18 cellular contexts compared by ENCODE assay signal in genomic region chr5:118076490-118076889, GRCh38.
"Had no signal": no experiment of that assay in that cellular context is flagged by ENCODE, and none has a peak within 500 bp of the region (broad histone marks: within the 10 kb centered on the region; RNA-seq: fewer than 3 reads in every experiment).

No MANE protein-coding gene starts in this region.

- DNase-seq: effector memory CD4-positive, alpha-beta T cell; gastrocnemius medialis; kidney glomerular epithelial cell; midbrain; nucleus accumbens; ovary; right cardiac atrium; small intestine; stimulated activated CD4-positive, alpha-beta T cell treated with anti-CD3 and anti-CD28 coated beads, Interleukin-12 subunit alpha, Interleukin-12 subunit beta, amount 100 ng/mL, for 4 hours; stimulated activated naive CD4-positive, alpha-beta T cell; upper lobe of left lung; uterus had no signal

- H3K4me3 Mint-ChIP-seq: memory B cell; natural killer cell treated with Interleukin-12 subunit alpha and Interleukin-12 subunit beta and Interleukin-15 and Interleukin-18, amount 100 ng/mL, for 72 hours; neural progenitor cell had no signal

- H3K36me3 Mint-ChIP-seq: memory B cell, neural progenitor cell had no signal

- H2AFZ ChIP-seq: neural progenitor cell had no signal

- H3K4me3 ChIP-seq: esophagus muscularis mucosa, gastrocnemius medialis, neural progenitor cell, ovary, upper lobe of left lung, uterus had no signal

- H3K27me3 ChIP-seq: esophagus muscularis mucosa, gastrocnemius medialis, neural progenitor cell, ovary, upper lobe of left lung, uterus had no signal

- H3K4me2 ChIP-seq: neural progenitor cell had no signal

- H3K36me3 ChIP-seq: esophagus muscularis mucosa, gastrocnemius medialis, neural progenitor cell, ovary, upper lobe of left lung, uterus had no signal

- H3K27ac ChIP-seq: epithelial cell of prostate, esophagus muscularis mucosa, gastrocnemius medialis, neural progenitor cell, ovary, upper lobe of left lung, uterus had no signal

- ATAC-seq: gastrocnemius medialis; left lobe of liver; natural killer cell treated with Interleukin-12 subunit alpha and Interleukin-12 subunit beta and Interleukin-15 and Interleukin-18, amount 100 ng/mL, for 72 hours; right cardiac atrium had no signal

- H3K4me1 Mint-ChIP-seq: memory B cell, neural progenitor cell had no signal

- H3K9me3 ChIP-seq: esophagus muscularis mucosa, gastrocnemius medialis, upper lobe of left lung, uterus had no signal

- H3K9ac ChIP-seq: neural progenitor cell had no signal

- H3K9me3 Mint-ChIP-seq: neural progenitor cell had no signal

- H3K27ac Mint-ChIP-seq: memory B cell; natural killer cell treated with Interleukin-12 subunit alpha and Interleukin-12 subunit beta and Interleukin-15 and Interleukin-18, amount 100 ng/mL, for 72 hours; neural progenitor cell had no signal

- FAIRE-seq: small intestine had no signal

- H3K4me1 ChIP-seq: esophagus muscularis mucosa, gastrocnemius medialis, neural progenitor cell, upper lobe of left lung, uterus had no signal

- H3K27me3 Mint-ChIP-seq: memory B cell; natural killer cell treated with Interleukin-12 subunit alpha and Interleukin-12 subunit beta and Interleukin-15 and Interleukin-18, amount 100 ng/mL, for 72 hours had no signal
